Comparison of ENCODE assay signal across 8 cellular contexts in the genomic region with DNA sequence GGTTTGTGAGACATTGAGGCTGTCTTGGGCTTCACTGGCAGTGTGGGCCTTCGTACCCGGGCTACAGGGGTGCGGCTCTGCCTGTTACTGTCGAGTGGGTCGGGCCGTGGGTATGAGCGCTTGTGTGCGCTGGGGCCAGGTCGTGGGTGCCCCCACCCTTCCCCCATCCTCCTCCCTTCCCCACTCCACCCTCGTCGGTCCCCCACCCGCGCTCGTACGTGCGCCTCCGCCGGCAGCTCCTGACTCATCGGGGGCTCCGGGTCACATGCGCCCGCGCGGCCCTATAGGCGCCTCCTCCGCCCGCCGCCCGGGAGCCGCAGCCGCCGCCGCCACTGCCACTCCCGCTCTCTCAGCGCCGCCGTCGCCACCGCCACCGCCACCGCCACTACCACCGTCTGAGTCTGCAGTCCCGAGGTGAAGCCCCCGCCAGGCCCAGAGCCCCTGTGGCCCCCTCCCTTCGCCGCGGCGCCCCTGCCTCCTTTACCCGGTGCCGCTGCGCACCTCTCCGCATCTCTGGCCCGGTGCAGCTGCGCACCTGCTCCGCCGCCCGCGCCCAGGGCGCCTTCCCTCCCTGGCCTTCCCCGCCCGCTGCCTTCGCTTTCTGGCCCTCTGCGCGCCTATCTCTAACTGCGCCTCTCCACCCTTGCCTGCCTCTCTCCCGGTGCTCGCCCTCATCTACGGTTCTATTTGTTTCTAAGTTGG. TPM values are rescaled to one million over a fixed set of nuclear protein-coding genes. Genes with fewer than 3 reads are reported as not detected.
DNase-seq lines count a peak whose midpoint lies in the region; ATAC-seq and TF ChIP-seq lines count a peak whose summit lies in the region.

A gene (plus strand): TSS at position 335 of the 702 bp plus-strand sequence. CDS start 1,253 bp downstream, outside the sequence.

- H3K4me3 Mint-ChIP-seq in endodermal cell: peak within 1 kb of the TSS; percentile 77
- H3K4me3 Mint-ChIP-seq in mesothelial cell of epicardium: peak within 1 kb of the TSS; percentile 82

- H3K36me3 Mint-ChIP-seq in endodermal cell (ENCODE audit: low read depth) (peaks cover 23% of the 10 kb centered on the region), mesothelial cell of epicardium (peaks cover 2% of the 10 kb centered on the region)

- H3K9me3 Mint-ChIP-seq in endodermal cell: no peaks in the 10 kb centered on the region
- no peaks in the 10 kb centered on the region for H3K9me3 Mint-ChIP-seq in mesothelial cell of epicardium

- H3K36me3 ChIP-seq in endodermal cell (ENCODE audit: control insufficient read depth, insufficient read depth, low read length): peaks cover 1% of the 10 kb centered on the region

- H3K27ac Mint-ChIP-seq in endodermal cell (peak within 1 kb of the TSS; percentile 41), mesothelial cell of epicardium (peak within 1 kb of the TSS; percentile 36)

- peak; percentile 30 for DNase-seq in NCI-H510A treated with DMSO at 0.1 percent for 48 hours (lab: John Stamatoyannopoulos, UW)
- peak; percentile 76 for DNase-seq in activated CD8-positive, alpha-beta memory T cell treated with anti-CD3 and anti-CD28 coated beads, Interleukin-2, amount 50 U/mL, for 1 hour (ENCODE audit: extremely low read depth)
- DNase-seq in endodermal cell: peak; percentile 89
- peak in 1 of 2 experiments; percentile 71 for DNase-seq in mesothelial cell of epicardium (ENCODE audit: low spot score in 2 of 2, unreplicated experiment in 2 of 2)
- peak; percentile 76 to 79 for DNase-seq in stimulated activated CD8-positive, alpha-beta memory T cell treated with anti-CD3 and anti-CD28 coated beads, Interleukin-15, amount 100 ng/mL, for 4 hours (ENCODE audit: low read depth in 2 of 2)
- DNase-seq in OCI-M2 (lab: John Stamatoyannopoulos, UW; ENCODE audit: unreplicated experiment): no peak

- WGBS in endodermal cell (ENCODE audit: insufficient coverage in 1 of 2, insufficient read length in 1 of 2), 2 experiments: 2 to 3% methylated on average over 28 to 67 of the region's 68 CpGs

- no peaks in the 10 kb centered on the region for H3K4me1 ChIP-seq in endodermal cell (ENCODE audit: control insufficient read depth, insufficient read depth, low read length)

- H3K4me1 Mint-ChIP-seq in endodermal cell (peaks cover 39% of the 10 kb centered on the region), mesothelial cell of epicardium (peaks cover 20% of the 10 kb centered on the region)

- TF ChIP-seq CTCF in endodermal cell (conservative IDR thresholded peaks at IDR 0.05): no peak
- TF ChIP-seq CTCF in mesothelial cell of epicardium (IDR thresholded peaks at IDR 0.05; ENCODE audit: unreplicated experiment): no peak

- H3K9ac ChIP-seq in endodermal cell (ENCODE audit: extremely low read depth, low read length, poor library complexity, severe bottlenecking): peak within 1 kb of the TSS; percentile 44

- peaks cover 62% of the 10 kb centered on the region for H3K27me3 Mint-ChIP-seq in endodermal cell (ENCODE audit: insufficient read depth)
- peaks cover 54% of the 10 kb centered on the region for H3K27me3 Mint-ChIP-seq in mesothelial cell of epicardium (ENCODE audit: low read depth)

- ATAC-seq in GM18502 (IDR thresholded peaks at IDR 0.05; ENCODE audit: poor library complexity, unreplicated experiment) (peak; percentile 80), HG02884 (IDR thresholded peaks at IDR 0.05; ENCODE audit: unreplicated experiment) (peak; percentile 50)

- no peaks in the 10 kb centered on the region for H3K9me3 ChIP-seq in endodermal cell (ENCODE audit: control insufficient read depth, low read length)

- no peak within 1 kb of the TSS for H3K27ac ChIP-seq in endodermal cell (ENCODE audit: low read depth, low read length)

- H3K4me3 ChIP-seq in endodermal cell (ENCODE audit: low read length): peak within 1 kb of the TSS; percentile 84

- peaks cover 19% of the 10 kb centered on the region for H3K27me3 ChIP-seq in endodermal cell (ENCODE audit: control insufficient read depth, insufficient read depth, low read length, poor library complexity, severe bottlenecking)

RNA-seq across cellular contexts. Expression of the gene that starts here (rescaled TPM):
- total RNA-seq in endodermal cell (100 to 1,000 TPM; 104 to 139 TPM), mesothelial cell of epicardium (30.2 to 30.7 TPM (median 30.2 TPM) in 3 replicates)
- 137 TPM for polyA plus RNA-seq in endodermal cell (2013, experiment 1 of 2)
- 107 TPM for polyA plus RNA-seq in endodermal cell (2013, experiment 2 of 2)
